Comparison of ENCODE assay signal across 22 cellular contexts in genomic region chr4:84803720-84804119, GRCh38.
DNase-seq lines count a peak whose midpoint lies in the region; ATAC-seq and TF ChIP-seq lines count a peak whose summit lies in the region.
"Had no signal": no experiment of that assay in that cellular context is flagged by ENCODE, and none has a peak within 500 bp of the region (broad histone marks: within the 10 kb centered on the region; RNA-seq: fewer than 3 reads in every experiment).

No MANE protein-coding gene starts in this region.

- no peak overlapping the region for H3K27ac Mint-ChIP-seq in activated CD4-positive, alpha-beta T cell treated with anti-CD3 and anti-CD28 coated beads for 36 hours
- H3K27ac Mint-ChIP-seq: activated naive CD4-positive, alpha-beta T cell treated with anti-CD3 and anti-CD28 coated beads for 36 hours had no signal

- H3K4me3 ChIP-seq in RWPE2 (ENCODE audit: severe bottlenecking) (no peak overlapping the region), epithelial cell of esophagus (ENCODE audit: low read length) (no peak overlapping the region), mesenchymal stem cell (ENCODE audit: insufficient read depth in 1 of 2, low read depth in 1 of 2, low read length in 2 of 2) (no peak overlapping the region)
- H3K4me3 ChIP-seq: A549, BLaER1, colonic mucosa, gastrocnemius medialis, upper lobe of left lung had no signal

- no peak overlapping the region for H3K14ac ChIP-seq in mesenchymal stem cell (ENCODE audit: low read length in 2 of 2)

- no peak overlapping the region for H3K18ac ChIP-seq in mesenchymal stem cell (ENCODE audit: low read depth in 1 of 2, low read length in 2 of 2)

- TF ChIP-seq CTCF in RWPE2 (IDR thresholded peaks at IDR 0.05; ENCODE audit: poor library complexity, severe bottlenecking) (no peak), epithelial cell of esophagus (IDR thresholded peaks at IDR 0.05; ENCODE audit: insufficient read depth, low read depth, low read length, missing control alignments) (no peak)

- H3K27me3 Mint-ChIP-seq in activated CD4-positive, alpha-beta T cell treated with anti-CD3 and anti-CD28 coated beads for 36 hours: no peaks in the 10 kb centered on the region

- H2AFZ ChIP-seq in mesenchymal stem cell (ENCODE audit: low read depth, low read length): no peak overlapping the region

- H2BK15ac ChIP-seq in mesenchymal stem cell (ENCODE audit: low read depth, poor library complexity, severe bottlenecking): no peak overlapping the region

- H2BK5ac ChIP-seq in mesenchymal stem cell (ENCODE audit: low read depth, low read length, poor library complexity, severe bottlenecking): no peak overlapping the region

- no peak overlapping the region for H2BK120ac ChIP-seq in mesenchymal stem cell (ENCODE audit: low read depth, low read length)

- DNase-seq in AG20443 (ENCODE audit: low spot score) (peak; percentile 9), RWPE2 (ENCODE audit: low spot score) (no peak), epithelial cell of esophagus (ENCODE audit: low read depth) (peak; percentile 60), mesenchymal stem cell (no peak), GM19240 (ENCODE audit: insufficient read length, low spot score) (no peak), LoVo (ENCODE audit: low spot score) (no peak), OCI-M2 (lab: John Stamatoyannopoulos, UW; ENCODE audit: unreplicated experiment) (no peak)
- DNase-seq in activated CD4-positive, alpha-beta T cell treated with anti-CD3 and anti-CD28 coated beads for 36 hours: no peak
- DNase-seq: activated naive CD4-positive, alpha-beta T cell treated with anti-CD3 and anti-CD28 coated beads for 36 hours; activated T-cell treated with anti-CD3 and anti-CD28 coated beads, Interleukin-2, amount 50 U/mL, for 48 hours; Caco-2; colonic mucosa; DMS79 treated with DMSO at 0.1 percent for 48 hours; gastrocnemius medialis; NCI-H1092 treated with DMSO at 0.1 percent for 48 hours; NCI-H2029 treated with DMSO at 0.1 percent for 48 hours; right cardiac atrium; stimulated activated CD8-positive, alpha-beta memory T cell treated with anti-CD3 and anti-CD28 coated beads, Interleukin-4, amount 100 ng/mL, for 48 hours; upper lobe of left lung had no signal

- H2AK5ac ChIP-seq in mesenchymal stem cell (ENCODE audit: low read length, severe bottlenecking): no peak overlapping the region

- H3K4me1 ChIP-seq in RWPE2 (ENCODE audit: insufficient read depth, poor library complexity, severe bottlenecking) (peaks cover 26% of the 10 kb centered on the region), mesenchymal stem cell (ENCODE audit: control insufficient read depth, insufficient read depth, low read depth, low read length) (no peaks in the 10 kb centered on the region)
- H3K4me1 ChIP-seq: A549, BLaER1, Caco-2, colonic mucosa, gastrocnemius medialis, upper lobe of left lung had no signal

- no peak overlapping the region for H2BK12ac ChIP-seq in mesenchymal stem cell (ENCODE audit: low read length in 2 of 2)

- WGBS in mesenchymal stem cell: 100% methylated on average over 1 of the region's 1 CpG

- H3K27me3 ChIP-seq in RWPE2 (ENCODE audit: insufficient read depth, poor library complexity, severe bottlenecking): no peaks in the 10 kb centered on the region
- H3K27me3 ChIP-seq in mesenchymal stem cell (ENCODE audit: control insufficient read depth in 1 of 2, insufficient read depth in 1 of 2, low read length in 2 of 2): no peaks in the 10 kb centered on the region
- H3K27me3 ChIP-seq: BLaER1, colonic mucosa, gastrocnemius medialis, upper lobe of left lung had no signal

- H3K23ac ChIP-seq in mesenchymal stem cell (ENCODE audit: low read length in 2 of 2): no peak overlapping the region

- CTCF ChIA-PET in activated CD4-positive, alpha-beta T cell treated with anti-CD3 and anti-CD28 coated beads for 36 hours (lab: Charles Lee): interaction anchor here (0.5 kb wide), 1 partner anchor 251 kb away, joined by 3 read pairs; no protein-coding TSS in a partner anchor

- H3K9me3 ChIP-seq in RWPE2 (ENCODE audit: severe bottlenecking) (no peaks in the 10 kb centered on the region), mesenchymal stem cell (ENCODE audit: control insufficient read depth, low read length) (no peaks in the 10 kb centered on the region)
- H3K9me3 ChIP-seq: A549, BLaER1, Caco-2, colonic mucosa, gastrocnemius medialis, upper lobe of left lung had no signal

- H3K4me3 Mint-ChIP-seq in activated CD4-positive, alpha-beta T cell treated with anti-CD3 and anti-CD28 coated beads for 36 hours: no peak overlapping the region
- H3K4me3 Mint-ChIP-seq: activated naive CD4-positive, alpha-beta T cell treated with anti-CD3 and anti-CD28 coated beads for 36 hours had no signal

- ATAC-seq in RWPE2 (ENCODE audit: low read depth): 0 out of 3 replicates have a peak, but pooled peaks have one; percentile 46
- no peak for ATAC-seq in activated CD4-positive, alpha-beta T cell treated with anti-CD3 and anti-CD28 coated beads for 36 hours
- ATAC-seq: A549, Panc1 had no signal

- no peak overlapping the region for H4K8ac ChIP-seq in mesenchymal stem cell (ENCODE audit: low read length)

- no peak overlapping the region for H3K4ac ChIP-seq in mesenchymal stem cell (ENCODE audit: low read depth in 1 of 2, low read length in 2 of 2)

- no peaks in the 10 kb centered on the region for H3K4me1 Mint-ChIP-seq in activated CD4-positive, alpha-beta T cell treated with anti-CD3 and anti-CD28 coated beads for 36 hours

- no peak overlapping the region for H4K91ac ChIP-seq in mesenchymal stem cell (ENCODE audit: low read length)

- POLR2A ChIA-PET in activated CD4-positive, alpha-beta T cell treated with anti-CD3 and anti-CD28 coated beads for 36 hours (lab: Charles Lee): interaction anchor here (0.6 kb wide), 1 partner anchor 37 kb away, joined by 3 read pairs; no protein-coding TSS in a partner anchor

- peak overlapping the region; percentile 77 for H3K9ac ChIP-seq in mesenchymal stem cell (ENCODE audit: low read length)
- H3K9ac ChIP-seq: BLaER1 had no signal

- peaks cover 32% of the 10 kb centered on the region for H3K36me3 ChIP-seq in RWPE2 (ENCODE audit: low read depth)
- peaks cover 19 to 64% of the 10 kb centered on the region in 2 experiments for H3K36me3 ChIP-seq in mesenchymal stem cell (ENCODE audit: control insufficient read depth in 1 of 2, insufficient read depth in 2 of 2, low read depth in 1 of 2, low read length in 2 of 2)
- H3K36me3 ChIP-seq: colonic mucosa had no signal

- no peak overlapping the region for H3K4me2 ChIP-seq in mesenchymal stem cell (ENCODE audit: low read length, poor library complexity, severe bottlenecking)
- H3K4me2 ChIP-seq: A549, BLaER1 had no signal

- H3K79me1 ChIP-seq in mesenchymal stem cell (replicated peaks; ENCODE audit: low read length, poor library complexity, severe bottlenecking): peaks cover 7% of the 10 kb centered on the region

- peak overlapping the region; percentile 22 for H3K27ac ChIP-seq in RWPE2 (ENCODE audit: poor library complexity, severe bottlenecking)
- H3K27ac ChIP-seq in mesenchymal stem cell (ENCODE audit: low read length, poor library complexity, severe bottlenecking): no peak overlapping the region
- H3K27ac ChIP-seq: A549, BLaER1, colonic mucosa, gastrocnemius medialis, upper lobe of left lung had no signal

- H3K9me3 Mint-ChIP-seq in activated CD4-positive, alpha-beta T cell treated with anti-CD3 and anti-CD28 coated beads for 36 hours (ENCODE audit: low read depth): no peaks in the 10 kb centered on the region
- H3K9me3 Mint-ChIP-seq: activated naive CD4-positive, alpha-beta T cell treated with anti-CD3 and anti-CD28 coated beads for 36 hours had no signal

- intact Hi-C loops in activated CD4-positive, alpha-beta T cell treated with anti-CD3 and anti-CD28 coated beads for 36 hours (cut with DNase I, micrococcal nuclease): no loop called here

- H3K36me3 Mint-ChIP-seq in activated CD4-positive, alpha-beta T cell treated with anti-CD3 and anti-CD28 coated beads for 36 hours (ENCODE audit: low read depth): no peaks in the 10 kb centered on the region

Comparison
In these comparisons a context has a peak if more than half of its experiments do, and no peak if none do; other contexts are left out.
1. DNase-seq: peak in AG20443 (single experiment) and epithelial cell of esophagus (single experiment); none in RWPE2 (single experiment), mesenchymal stem cell (single experiment), GM19240 (single experiment), LoVo (single experiment), activated CD4-positive, alpha-beta T cell treated with anti-CD3 and anti-CD28 coated beads for 36 hours (single experiment) and OCI-M2 (single experiment).